8 cellular contexts compared by ENCODE assay signal in genomic region chr11:76444384-76445121, GRCh38. TPM values are rescaled to one million over a fixed set of nuclear protein-coding genes. Genes with fewer than 3 reads are reported as not detected.
DNase-seq lines count a peak whose midpoint lies in the region; ATAC-seq and TF ChIP-seq lines count a peak whose summit lies in the region.

EMSY (plus strand) TSS chr11:76445018; CDS start chr11:76446939, 1,921 bp downstream.

- H3K27ac ChIP-seq in WERI-Rb-1 (peak within 1 kb of the TSS; percentile 97), mammary epithelial cell (ENCODE audit: insufficient read depth, low read depth, low read length) (peak within 1 kb of the TSS; percentile 98), skeletal muscle tissue (ENCODE audit: low read depth, low read length) (peak within 1 kb of the TSS; percentile 92)

- H3K4me3 ChIP-seq in WERI-Rb-1 (ENCODE audit: low read depth, low read length) (peak within 1 kb of the TSS; percentile 100), mammary epithelial cell (replicated peaks in 1 of 3; ENCODE audit: insufficient read depth in 1 of 3, low read depth in 2 of 3, low read length in 3 of 3) (peak within 1 kb of the TSS; percentile 81 to 96 (median 83)), iPS-18c (ENCODE audit: insufficient read depth, low read depth, low read length) (peak within 1 kb of the TSS; percentile 90), skeletal muscle tissue (ENCODE audit: low read length in 3 of 3) (peak within 1 kb of the TSS; percentile 83 to 96 (median 91))

- intact Hi-C loops in mammary epithelial cell (cut with micrococcal nuclease) = loop anchor here (1.0 kb wide), 1 partner anchor 63 kb away; the partner anchor contains the start of genes GVQW3 and THAP12

- peak within 1 kb of the TSS; percentile 100 for H3K9ac ChIP-seq in mammary epithelial cell (ENCODE audit: insufficient read depth, low read length)
- peak within 1 kb of the TSS; percentile 92 to 98 (median 97) for H3K9ac ChIP-seq in skeletal muscle tissue (ENCODE audit: low read depth in 1 of 3, low read length in 3 of 3)

- no peaks in the 10 kb centered on the region for H3K27me3 ChIP-seq in WERI-Rb-1 (ENCODE audit: insufficient read depth, low read depth, severe bottlenecking)
- H3K27me3 ChIP-seq in mammary epithelial cell (ENCODE audit: insufficient read depth, low read length) = no peaks in the 10 kb centered on the region
- no peaks in the 10 kb centered on the region for H3K27me3 ChIP-seq in skeletal muscle tissue (ENCODE audit: control insufficient read depth in 3 of 3, insufficient read depth in 3 of 3, low read length in 3 of 3)

- in situ Hi-C loops in ACHN (cut with HindIII; ENCODE audit: low pct_ligation_motif_present, low pct_unique_long_range_greater_than_20kb, low sequenced_read_pairs) (no loop called here), mammary epithelial cell (cut with MboI; ENCODE audit: low sequenced_read_pairs in 2 of 2) (no loop called here)

- H3K4me1 ChIP-seq in mammary epithelial cell (ENCODE audit: insufficient read depth, low read length) (peaks cover 10% of the 10 kb centered on the region), skeletal muscle tissue (ENCODE audit: control insufficient read depth in 3 of 3, insufficient read depth in 3 of 3, low read length in 3 of 3) (peaks cover 5 to 22% (median 21%) of the 10 kb centered on the region in 3 donors)

- ATAC-seq in GM18873 (IDR thresholded peaks at IDR 0.05; ENCODE audit: low FRiP score, unreplicated experiment) (peak; percentile 89), HG03139 (IDR thresholded peaks at IDR 0.05; ENCODE audit: unreplicated experiment) (peak; percentile 90)

- H3K79me2 ChIP-seq in mammary epithelial cell (ENCODE audit: insufficient read depth, low read length) = peaks cover 52% of the 10 kb centered on the region

- DNase-seq in ACHN (peak; percentile 96), NCI-H2227 (lab: John Stamatoyannopoulos, UW; ENCODE audit: unreplicated experiment) (peak; percentile 99), WERI-Rb-1 (peak; percentile 98), mammary epithelial cell (peak; percentile 99)

- BruUV-seq in mammary epithelial cell (replicated peaks; lab: Mats Ljungman, UMichigan) = TSS peak; percentile 10

- CTCF ChIA-PET in mammary epithelial cell (lab: Charles Lee; ENCODE audit: low non-redundant PET) = no interaction called here

- H3K36me3 ChIP-seq in WERI-Rb-1 = peaks cover 40% of the 10 kb centered on the region
- H3K36me3 ChIP-seq in mammary epithelial cell (ENCODE audit: insufficient read depth, low read length) = no peaks in the 10 kb centered on the region
- peaks cover 0 to 14% (median 10%) of the 10 kb centered on the region in 3 donors for H3K36me3 ChIP-seq in skeletal muscle tissue (ENCODE audit: control insufficient read depth in 3 of 3, insufficient read depth in 3 of 3, low read length in 3 of 3)

- H3K9me3 ChIP-seq in WERI-Rb-1 (ENCODE audit: severe bottlenecking) = no peaks in the 10 kb centered on the region
- H3K9me3 ChIP-seq in mammary epithelial cell (replicated peaks; ENCODE audit: insufficient read depth, low read length) = no peaks in the 10 kb centered on the region
- no peaks in the 10 kb centered on the region for H3K9me3 ChIP-seq in iPS-18c (ENCODE audit: control insufficient read depth, insufficient read depth, low read length)
- H3K9me3 ChIP-seq in skeletal muscle tissue (ENCODE audit: control insufficient read depth in 3 of 3, low read length in 3 of 3) = no peaks in the 10 kb centered on the region

- dilution Hi-C loops in mammary epithelial cell (cut with HindIII; ENCODE audit: low sequenced_read_pairs) = loop anchor here (5.0 kb wide), 1 partner anchor 57 kb away; no protein-coding TSS in a partner anchor

- no peaks in the 10 kb centered on the region for H4K20me1 ChIP-seq in mammary epithelial cell (ENCODE audit: insufficient read depth, low read length)

- TF ChIP-seq CTCF in WERI-Rb-1 (IDR thresholded peaks at IDR 0.05; ENCODE audit: low read depth, low read length) (no peak), mammary epithelial cell (conservative IDR thresholded peaks at IDR 0.05 in 1 of 2, IDR thresholded peaks at IDR 0.05 in 1 of 2; ENCODE audit: extremely low read depth in 1 of 2, insufficient read depth in 1 of 2, low read depth in 1 of 2, low read length in 2 of 2) (no peak)

- 3% methylated on average over 36 of the region's 53 CpGs for WGBS in mammary epithelial cell (ENCODE audit: low coverage, missing lambda C conversion rate)

- H3K4me2 ChIP-seq in mammary epithelial cell (ENCODE audit: insufficient read depth, low read depth, low read length) = peak within 1 kb of the TSS; percentile 79

- peak within 1 kb of the TSS; percentile 97 for H2AFZ ChIP-seq in mammary epithelial cell (ENCODE audit: low read depth, low read length)

RNA-seq across cellular contexts. Expression of gene EMSY, which starts in this region (rescaled TPM):
- total RNA-seq in mammary epithelial cell (10 to 100 TPM; 16.1 to 19.8 TPM), skeletal muscle tissue (11.0 TPM)
- 12.2 TPM for polyA plus RNA-seq in mammary epithelial cell
- polyA minus RNA-seq in mammary epithelial cell = 31.3 TPM

Comparison
In these comparisons a context has a peak if more than half of its experiments do, and no peak if none do; other contexts are left out.
1. Peak in every context shown above with its lines: DNase-seq, ATAC-seq, H3K4me3 ChIP-seq and H3K27ac ChIP-seq.